Comparison of ENCODE assay signal across 8 cellular contexts in the genomic region with DNA sequence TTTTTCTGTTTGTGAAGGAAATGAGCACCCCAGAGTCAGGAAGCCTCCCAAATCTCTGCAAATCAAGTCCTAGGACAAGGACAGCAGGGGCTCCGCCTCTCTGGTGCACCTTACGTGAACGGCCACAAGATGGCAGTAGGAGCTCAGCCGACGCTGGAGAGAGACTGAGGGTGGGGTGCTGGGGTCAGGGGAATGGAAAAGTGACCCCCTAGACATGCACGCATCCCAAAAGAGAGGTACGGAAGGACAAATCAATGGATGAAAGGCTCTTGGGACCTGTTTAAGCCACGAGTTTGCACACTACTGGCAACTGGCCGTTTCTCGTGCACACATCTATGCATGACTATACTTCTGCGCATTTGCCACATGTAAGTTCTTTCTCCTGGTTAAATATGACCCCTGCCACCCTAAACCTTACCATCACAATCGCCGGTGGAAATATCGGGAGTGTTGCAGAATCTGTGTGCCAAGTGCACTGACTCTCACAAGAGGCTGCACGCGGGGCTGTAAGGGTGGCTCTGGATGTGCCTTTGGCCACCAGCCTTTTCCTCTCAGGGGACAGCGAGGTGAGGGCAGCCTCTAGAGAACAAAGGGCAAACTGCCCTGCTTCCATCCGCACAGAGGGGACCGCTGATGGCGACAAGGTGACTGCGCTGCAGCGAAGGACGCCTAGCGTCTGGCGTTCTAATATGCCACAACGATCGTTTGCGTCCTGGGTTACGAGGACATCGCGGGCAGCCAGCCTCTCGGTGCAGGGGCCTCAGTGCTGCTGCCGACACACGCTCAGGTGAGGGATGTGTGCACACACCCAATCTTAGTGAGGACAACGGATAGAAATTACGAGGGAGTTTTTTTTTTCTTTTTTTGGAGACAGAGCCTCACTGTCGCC.
DNase-seq lines count a peak whose midpoint lies in the region; ATAC-seq lines count a peak whose summit lies in the region.

No MANE protein-coding gene starts in this region.

- ATAC-seq in HG03108 (IDR thresholded peaks at IDR 0.05; ENCODE audit: unreplicated experiment), result no peak

- peak; percentile 7 for DNase-seq in NCI-H146 (lab: John Stamatoyannopoulos, UW)
- no peak for DNase-seq in NCI-H146 treated with DMSO at 0.1 percent for 48 hours (lab: John Stamatoyannopoulos, UW; ENCODE audit: unreplicated experiment)
- DNase-seq in NCI-H187 (lab: John Stamatoyannopoulos, UW), result peak; percentile 28 to 29
- peak; percentile 12 to 26 (median 18) for DNase-seq in activated CD4-positive, CD25-positive, alpha-beta regulatory T cell (lab: John Stamatoyannopoulos, UW)
- peak; percentile 68 for DNase-seq in cerebellar cortex (ENCODE audit: low spot score)
- peak; percentile 66 for DNase-seq in left kidney (ENCODE audit: low read depth, low spot score)
- peak; percentile 63 for DNase-seq in stimulated activated CD4-positive, alpha-beta T cell treated with anti-CD3 and anti-CD28 coated beads, Interleukin-4, amount 100 ng/mL, for 1 hour
